1 cellular context compared by ENCODE assay signal in genomic region chrX:103687696-103688191, GRCh38.
A peak's percentile ranks its signal among the peaks of the same experiment; 100 is the strongest.
TF ChIP-seq lines count a peak whose summit lies in the region.

No MANE protein-coding gene starts in this region.

TF ChIP-seq in HEK293, 187 proteins besides CTCF, POLR2A, EP300 and RAD21 (continued from another document and continues in another):
- TF ChIP-seq ZBTB49 (tag by site-specific recombination; IDR thresholded peaks at IDR 0.05; ENCODE audit: low read depth) = no peak
- no peak for TF ChIP-seq ZBTB7A (tag by site-specific recombination; IDR thresholded peaks at IDR 0.05; ENCODE audit: low read depth)
- no peak; the same call in 1 of the 2 replicates for TF ChIP-seq WT1 (tag by site-specific recombination; IDR thresholded peaks at IDR 0.05)
- TF ChIP-seq ZNF518A (tag by site-specific recombination; conservative IDR thresholded peaks at IDR 0.05; ENCODE audit: low read depth) = peak; percentile 40; the same call in 1 of the 2 replicates
- no peak for TF ChIP-seq GLIS2 (tag by site-specific recombination; IDR thresholded peaks at IDR 0.05)
- no peak for TF ChIP-seq ZNF677 (tag by site-specific recombination; IDR thresholded peaks at IDR 0.05)
- no peak for TF ChIP-seq MYNN (tag by site-specific recombination; IDR thresholded peaks at IDR 0.05; ENCODE audit: borderline replicate concordance)
- TF ChIP-seq ZNF280D (tag by site-specific recombination; IDR thresholded peaks at IDR 0.05) = no peak
- TF ChIP-seq ZNF211 (tag by site-specific recombination; IDR thresholded peaks at IDR 0.05; ENCODE audit: low read depth) = no peak
- no peak for TF ChIP-seq ZIC2 (tag by site-specific recombination; IDR thresholded peaks at IDR 0.05)
- TF ChIP-seq ZNF664 (tag by site-specific recombination; IDR thresholded peaks at IDR 0.05) = 0 out of 2 replicates have a peak, but pooled peaks have one; percentile 6
- no peak for TF ChIP-seq ZNF670 (tag by site-specific recombination; IDR thresholded peaks at IDR 0.05; ENCODE audit: low read depth)
- TF ChIP-seq SCRT2 (tag by site-specific recombination; IDR thresholded peaks at IDR 0.05) = no peak
- TF ChIP-seq ZNF514 (tag by site-specific recombination; IDR thresholded peaks at IDR 0.05) = no peak
- TF ChIP-seq ZNF302 (tag by site-specific recombination; IDR thresholded peaks at IDR 0.05; ENCODE audit: low read depth) = no peak
- TF ChIP-seq ZNF146 (tag by site-specific recombination; IDR thresholded peaks at IDR 0.05) = no peak; the same call in 1 of the 2 replicates
- TF ChIP-seq ZNF596 (tag by site-specific recombination; IDR thresholded peaks at IDR 0.05) = no peak
- TF ChIP-seq PRDM1 (tag by site-specific recombination; IDR thresholded peaks at IDR 0.05) = no peak
- peak; percentile 45 for TF ChIP-seq ZNF660 (tag by site-specific recombination; IDR thresholded peaks at IDR 0.05)
- TF ChIP-seq ZNF16 (tag by site-specific recombination; IDR thresholded peaks at IDR 0.05; ENCODE audit: low read depth) = no peak
- TF ChIP-seq ZNF155 (tag by site-specific recombination; IDR thresholded peaks at IDR 0.05) = no peak
- peak; percentile 70; the same call in 1 of the 2 replicates for TF ChIP-seq ZNF76 (tag by site-specific recombination; IDR thresholded peaks at IDR 0.05; ENCODE audit: borderline replicate concordance, low read depth)
- peak; percentile 74 for TF ChIP-seq ZNF366 (tag by site-specific recombination; conservative IDR thresholded peaks at IDR 0.05)
- no peak for TF ChIP-seq ATF2 (tag by site-specific recombination; IDR thresholded peaks at IDR 0.05; ENCODE audit: low read depth)
- no peak for TF ChIP-seq ZNF148 (tag by site-specific recombination; IDR thresholded peaks at IDR 0.05; ENCODE audit: borderline replicate concordance)
- TF ChIP-seq ZNF544 (tag by site-specific recombination; IDR thresholded peaks at IDR 0.05) = no peak
- TF ChIP-seq ZNF19 (tag by site-specific recombination; IDR thresholded peaks at IDR 0.05; ENCODE audit: low read depth) = no peak
- TF ChIP-seq PRDM10 (tag by site-specific recombination; IDR thresholded peaks at IDR 0.05) = no peak
- no peak for TF ChIP-seq HIC1 (tag by site-specific recombination; IDR thresholded peaks at IDR 0.05)
- TF ChIP-seq GLI2 (tag by site-specific recombination; IDR thresholded peaks at IDR 0.05; ENCODE audit: borderline replicate concordance, low read depth) = no peak
- no peak for TF ChIP-seq ZNF23 (tag by site-specific recombination; IDR thresholded peaks at IDR 0.05; ENCODE audit: borderline replicate concordance)
- peak; percentile 82 for TF ChIP-seq IKZF3 (tag by site-specific recombination; IDR thresholded peaks at IDR 0.05)
- no peak for TF ChIP-seq ZNF362 (tag by site-specific recombination; IDR thresholded peaks at IDR 0.05)
- no peak for TF ChIP-seq ZNF423 (tag by site-specific recombination; IDR thresholded peaks at IDR 0.05)
- TF ChIP-seq RBAK (tag by site-specific recombination; IDR thresholded peaks at IDR 0.05) = no peak
- no peak for TF ChIP-seq GLIS1 (tag by site-specific recombination; IDR thresholded peaks at IDR 0.05)
- TF ChIP-seq ZNF654 (tag by site-specific recombination; IDR thresholded peaks at IDR 0.05; ENCODE audit: low read depth) = peak; percentile 68
- TF ChIP-seq ZNF10 (tag by site-specific recombination; IDR thresholded peaks at IDR 0.05) = no peak
